ENCODE assay signal across 1 cellular context in genomic region chrX:133468081-133468480, GRCh38.
TF ChIP-seq lines count a peak whose summit lies in the region.

No MANE protein-coding gene starts in this region.

TF ChIP-seq in WTC11, 78 proteins besides CTCF, POLR2A, EP300 and RAD21:
- TF ChIP-seq GRHL2 (CRISPR knock-in tag; IDR thresholded peaks at IDR 0.05; ENCODE audit: insufficient replicate concordance, severe bottlenecking) (no peak), JUN (CRISPR knock-in tag; IDR thresholded peaks at IDR 0.05) (no peak), HMGXB4 (CRISPR knock-in tag; IDR thresholded peaks at IDR 0.05) (no peak), ZSCAN18 (CRISPR knock-in tag; IDR thresholded peaks at IDR 0.05) (no peak), PREB (CRISPR knock-in tag; IDR thresholded peaks at IDR 0.05; ENCODE audit: borderline replicate concordance) (no peak), ZNF281 (CRISPR knock-in tag; IDR thresholded peaks at IDR 0.05) (no peak), PRRX2 (CRISPR knock-in tag; IDR thresholded peaks at IDR 0.05) (no peak)
